ENCODE assay signal across 9 cellular contexts in the genomic region with DNA sequence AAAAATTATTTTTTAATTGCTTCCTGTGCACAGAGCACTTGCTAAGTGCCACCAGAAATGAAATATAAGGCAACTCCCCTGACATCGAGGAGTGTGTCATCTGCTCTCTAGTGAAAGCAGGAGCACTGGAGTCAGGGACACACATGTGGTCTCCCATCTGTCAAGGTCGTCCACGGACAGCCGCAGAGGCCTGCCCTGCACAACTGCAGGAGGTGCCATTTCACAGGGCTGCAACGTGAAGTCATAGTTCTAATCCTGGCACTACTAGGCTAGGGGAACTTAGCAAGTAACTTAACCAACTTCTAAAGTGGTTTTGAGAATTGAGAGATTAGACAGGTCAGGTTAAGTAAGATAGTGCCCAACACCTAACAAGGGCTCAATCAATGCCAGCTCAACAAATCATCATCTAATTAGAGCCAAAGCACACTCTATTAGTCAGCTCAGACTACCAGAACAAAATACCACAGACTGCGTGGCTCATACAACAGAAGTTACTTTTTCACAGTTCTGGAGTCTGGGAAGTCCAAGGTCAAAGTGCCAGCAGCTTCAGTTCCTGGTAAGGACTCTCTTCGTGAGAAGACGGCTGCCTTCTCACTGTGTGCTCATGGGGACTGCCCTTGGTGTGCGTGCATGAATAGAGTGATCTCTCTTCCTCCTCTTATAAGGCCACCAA. TPM values are rescaled to one million over a fixed set of nuclear protein-coding genes. Genes with fewer than 3 reads are reported as not detected.
DNase-seq lines count a peak whose midpoint lies in the region; ATAC-seq and TF ChIP-seq lines count a peak whose summit lies in the region.
"Had no signal": no experiment of that assay in that cellular context is flagged by ENCODE, and none has a peak within 500 bp of the region (broad histone marks: within the 10 kb centered on the region; RNA-seq: fewer than 3 reads in every experiment).

No MANE protein-coding gene starts in this region.

- peaks cover 36% of the 10 kb centered on the region for H3K36me3 ChIP-seq in BLaER1
- H3K36me3 ChIP-seq in right lobe of liver, result no peaks in the 10 kb centered on the region

- peak overlapping the region in 4 of 10 donors; percentile 31 to 71 (median 52) for H3K27ac Mint-ChIP-seq in naive thymus-derived CD8-positive, alpha-beta T cell

- no peaks in the 10 kb centered on the region for H3K27me3 Mint-ChIP-seq in naive thymus-derived CD8-positive, alpha-beta T cell

- H3K4me3 Mint-ChIP-seq in naive thymus-derived CD8-positive, alpha-beta T cell, result peak overlapping the region in 1 of 10 donors; percentile 15

- H3K27me3 ChIP-seq in BLaER1 (no peaks in the 10 kb centered on the region), right lobe of liver (no peaks in the 10 kb centered on the region)

- 60% methylated on average over 4 of the region's 9 CpGs for WGBS in right lobe of liver (ENCODE audit: insufficient coverage, low coverage, low lambda C conversion rate, missing lambda C conversion rate)

- peaks cover 36 to 88% (median 77%) of the 10 kb centered on the region in 4 donors for H3K4me1 Mint-ChIP-seq in naive thymus-derived CD8-positive, alpha-beta T cell

- peaks cover 0 to 7% (median 0%) of the 10 kb centered on the region in 9 donors for H3K9me3 Mint-ChIP-seq in naive thymus-derived CD8-positive, alpha-beta T cell

- DNase-seq in astrocyte of the hippocampus (ENCODE audit: low read depth, low spot score) (peak; percentile 38), right lobe of liver (no peak), GM19238 (ENCODE audit: insufficient read length, low spot score) (no peak), KG1 (lab: John Stamatoyannopoulos, UW) (no peak)
- no peak for DNase-seq in naive thymus-derived CD8-positive, alpha-beta T cell
- DNase-seq: Caco-2 had no signal

- POLR2A ChIA-PET in naive thymus-derived CD8-positive, alpha-beta T cell (lab: Charles Lee), result interaction anchor here (1.6 kb wide), 1 partner anchor 21 kb away, joined by 4 read pairs; no protein-coding TSS in a partner anchor

- TF ChIP-seq CTCF in right lobe of liver (IDR thresholded peaks at IDR 0.05), result no peak

- peaks cover 75% of the 10 kb centered on the region for H4K20me1 ChIP-seq in BLaER1

- H3K9me3 ChIP-seq in BLaER1 (peaks cover 5% of the 10 kb centered on the region), right lobe of liver (no peaks in the 10 kb centered on the region)
- H3K9me3 ChIP-seq: Caco-2 had no signal

- H3K4me3 ChIP-seq in BLaER1 (no peak overlapping the region), right lobe of liver (no peak overlapping the region)

- TF ChIP-seq POLR2A in right lobe of liver (IDR thresholded peaks at IDR 0.05), result no peak

- peak overlapping the region; percentile 25; the same call in 1 of the 2 replicates for H3K9ac ChIP-seq in BLaER1

- peak overlapping the region; percentile 23 for H3K27ac ChIP-seq in BLaER1
- no peak overlapping the region for H3K27ac ChIP-seq in right lobe of liver

- ATAC-seq in GM21825 (IDR thresholded peaks at IDR 0.05; ENCODE audit: unreplicated experiment) (peak; percentile 23), right lobe of liver (peak in 3 of 4 donors; percentile 6 to 29 (median 21)), GM21619 (IDR thresholded peaks at IDR 0.05; ENCODE audit: unreplicated experiment) (no peak)
- ATAC-seq in naive thymus-derived CD8-positive, alpha-beta T cell, result no peak

- peaks cover 0 to 20% (median 10%) of the 10 kb centered on the region in 3 donors for H3K36me3 Mint-ChIP-seq in naive thymus-derived CD8-positive, alpha-beta T cell

- intact Hi-C loops in right lobe of liver (cut with DNase I), result no loop called here

- H3K4me2 ChIP-seq in BLaER1, result peak overlapping the region; percentile 87

- H3K4me1 ChIP-seq in BLaER1 (peaks cover 83% of the 10 kb centered on the region), right lobe of liver (peaks cover 0 to 14% (median 0%) of the 10 kb centered on the region in 4 donors)
- H3K4me1 ChIP-seq: Caco-2 had no signal

RNA-seq across cellular contexts. Expression of gene FOXN3, which starts 30.7 kb away (rescaled TPM):
- 10 to 100 TPM; 41.5 to 74.2 (median 55.8) TPM for total RNA-seq in right lobe of liver
- total RNA-seq in naive thymus-derived CD8-positive, alpha-beta T cell, result 100 to 1,000 TPM; 125 to 141 TPM
- polyA plus RNA-seq in naive thymus-derived CD8-positive, alpha-beta T cell, result 100 to 1,000 TPM; 107 to 148 (median 116) TPM

Comparison
In these comparisons a context has a peak if more than half of its experiments do, and no peak if none do; other contexts are left out.
1. ATAC-seq: peak in GM21825 (single experiment) and right lobe of liver (3 of 4); none in GM21619 (single experiment) and naive thymus-derived CD8-positive, alpha-beta T cell (0 of 2).